In the genomic region with DNA sequence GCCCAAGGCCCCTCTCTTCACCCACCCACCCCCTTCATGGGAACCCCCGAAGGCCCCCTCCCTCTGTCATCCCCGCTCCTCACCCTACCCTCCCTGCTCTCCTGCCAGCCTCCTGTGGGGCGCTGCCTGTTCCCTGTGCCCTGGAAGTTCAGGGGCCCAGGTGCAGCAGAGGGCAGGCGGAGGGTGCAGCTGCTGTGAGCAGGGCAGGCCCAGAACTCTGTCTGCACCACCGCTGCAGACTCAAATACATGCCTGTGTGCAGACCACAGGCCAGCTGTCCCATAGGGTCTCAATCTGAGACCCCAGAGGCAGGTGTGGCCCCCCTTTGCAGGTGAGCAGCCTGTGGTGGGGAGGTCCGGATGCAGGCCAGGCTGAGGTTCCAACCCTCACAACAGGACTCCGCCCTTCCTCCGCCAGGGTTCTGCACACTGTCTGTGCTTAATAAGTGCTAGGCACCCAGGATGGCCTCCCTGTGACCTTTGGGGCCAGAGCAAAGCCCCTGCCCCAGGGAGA, we compare ENCODE assay signal across 10 cellular contexts.
DNase-seq lines count a peak whose midpoint lies in the region; TF ChIP-seq lines count a peak whose summit lies in the region.
"Had no signal": no experiment of that assay in that cellular context is flagged by ENCODE, and none has a peak within 500 bp of the region (broad histone marks: within the 10 kb centered on the region; RNA-seq: fewer than 3 reads in every experiment).

No MANE protein-coding gene starts in this region.

- no peak for TF ChIP-seq POLR2A in adrenal gland (IDR thresholded peaks at IDR 0.05)

- H3K4me1 Mint-ChIP-seq in mesothelial cell of epicardium: peaks cover 15% of the 10 kb centered on the region

- H3K36me3 Mint-ChIP-seq in mesothelial cell of epicardium: no peaks in the 10 kb centered on the region

- H3K4me1 ChIP-seq in adrenal gland (replicated peaks in 1 of 2): peaks cover 0 to 8% of the 10 kb centered on the region in 2 donors
- H3K4me1 ChIP-seq: right lobe of liver had no signal

- peak overlapping the region; percentile 63 for H3K27ac Mint-ChIP-seq in mesothelial cell of epicardium

- DNase-seq in stimulated activated CD4-positive, alpha-beta T cell treated with anti-CD3 and anti-CD28 coated beads, Interleukin-4, amount 100 ng/mL, for 24 hours: peak; percentile 29
- no peak for DNase-seq in stimulated activated CD4-positive, alpha-beta T cell treated with anti-CD3 and anti-CD28 coated beads, Interleukin-1b, Interleukin-23, amount 100 ng/mL, for 48 hours
- peak in 4 of 7 donors; percentile 4 to 36 (median 14) for DNase-seq in adrenal gland
- peak in 1 of 2 experiments; percentile 15 for DNase-seq in mesothelial cell of epicardium (ENCODE audit: low spot score in 2 of 2, unreplicated experiment in 2 of 2)
- no peak for DNase-seq in NCI-H1092 treated with DMSO at 0.1 percent for 48 hours (lab: John Stamatoyannopoulos, UW)
- no peak for DNase-seq in WERI-Rb-1
- no peak for DNase-seq in CD1c-positive myeloid dendritic cell (ENCODE audit: extremely low spot score)
- no peak for DNase-seq in DMS153 (lab: John Stamatoyannopoulos, UW)
- DNase-seq: cortex of kidney had no signal

- TF ChIP-seq CTCF in adrenal gland (IDR thresholded peaks at IDR 0.05) (no peak), mesothelial cell of epicardium (IDR thresholded peaks at IDR 0.05; ENCODE audit: unreplicated experiment) (no peak), WERI-Rb-1 (IDR thresholded peaks at IDR 0.05; ENCODE audit: low read depth, low read length) (no peak)

- peaks cover 6% of the 10 kb centered on the region for H3K27me3 ChIP-seq in adrenal gland
- H3K27me3 ChIP-seq in WERI-Rb-1 (ENCODE audit: insufficient read depth, low read depth, severe bottlenecking): no peaks in the 10 kb centered on the region
- H3K27me3 ChIP-seq: right lobe of liver had no signal

- peaks cover 7% of the 10 kb centered on the region for H3K27me3 Mint-ChIP-seq in mesothelial cell of epicardium (ENCODE audit: low read depth)

- H3K36me3 ChIP-seq in adrenal gland (replicated peaks in 1 of 2): no peaks in the 10 kb centered on the region
- no peaks in the 10 kb centered on the region for H3K36me3 ChIP-seq in WERI-Rb-1
- H3K36me3 ChIP-seq: right lobe of liver had no signal

- H3K4me3 ChIP-seq in adrenal gland: no peak overlapping the region
- no peak overlapping the region for H3K4me3 ChIP-seq in WERI-Rb-1 (ENCODE audit: low read depth, low read length)
- H3K4me3 ChIP-seq: right lobe of liver had no signal

- intact Hi-C loops in adrenal gland (cut with DNase I): no loop called here

- H3K4me3 Mint-ChIP-seq in mesothelial cell of epicardium: peak overlapping the region; percentile 13

- H3K27ac ChIP-seq in adrenal gland: peak overlapping the region in 1 of 5 donors; percentile 90
- H3K27ac ChIP-seq in WERI-Rb-1: no peak overlapping the region
- H3K27ac ChIP-seq: right lobe of liver had no signal

- H3K9me3 Mint-ChIP-seq in mesothelial cell of epicardium: no peaks in the 10 kb centered on the region

- H3K9me3 ChIP-seq in adrenal gland (replicated peaks in 1 of 3) (no peaks in the 10 kb centered on the region), WERI-Rb-1 (ENCODE audit: severe bottlenecking) (no peaks in the 10 kb centered on the region)
- H3K9me3 ChIP-seq: right lobe of liver had no signal

- 85 to 100% (median 88%) methylated on average over 1 to 8 of the region's 8 CpGs for WGBS in adrenal gland, 4 donors

Comparison
In these comparisons a context has a peak if more than half of its experiments do, and no peak if none do; other contexts are left out.
1. DNase-seq: peak in stimulated activated CD4-positive, alpha-beta T cell treated with anti-CD3 and anti-CD28 coated beads, Interleukin-4, amount 100 ng/mL, for 24 hours (single experiment) and adrenal gland (4 of 7); none in stimulated activated CD4-positive, alpha-beta T cell treated with anti-CD3 and anti-CD28 coated beads, Interleukin-1b, Interleukin-23, amount 100 ng/mL, for 48 hours (single experiment), NCI-H1092 treated with DMSO at 0.1 percent for 48 hours (single experiment), WERI-Rb-1 (single experiment), CD1c-positive myeloid dendritic cell (single experiment) and DMS153 (single experiment).